In genomic region chr1:223211323-223211985, GRCh38 we compare ENCODE assay signal across 22 cellular contexts.
DNase-seq lines count a peak whose midpoint lies in the region; ATAC-seq, FAIRE-seq and TF ChIP-seq lines count a peak whose summit lies in the region.
"Had no signal": no experiment of that assay in that cellular context is flagged by ENCODE, and none has a peak within 500 bp of the region (broad histone marks: within the 10 kb centered on the region; RNA-seq: fewer than 3 reads in every experiment).

No MANE protein-coding gene starts in this region.

- DNase-seq in DMS 273 (lab: John Stamatoyannopoulos, UW; ENCODE audit: unreplicated experiment), result peak; percentile 49
- no peak for DNase-seq in DMS 273 treated with DMSO at 0.1 percent for 48 hours (lab: John Stamatoyannopoulos, UW)
- DNase-seq in Ammon's horn (ENCODE audit: low spot score), result peak; percentile 22
- no peak for DNase-seq in K562 (ENCODE audit: extremely low read depth in 1 of 4, low spot score in 3 of 4)
- DNase-seq in mesenteric fat pad (ENCODE audit: low spot score), result peak; percentile 62
- DNase-seq in colonic mucosa, result no peak
- DNase-seq in NCI-H1930 (lab: John Stamatoyannopoulos, UW), result no peak
- no peak for DNase-seq in SJCRH30
- DNase-seq: AML-193, DMS153, GF-D8, H9, IMR-90, Karpas-422, NCI-H1417 treated with DMSO at 0.1 percent for 48 hours, NCI-H2029 treated with DMSO at 0.1 percent for 48 hours, NCI-H2227 treated with DMSO at 0.1 percent for 48 hours, NCI-H69, RPMI8226, SHP77 treated with DMSO at 0.1 percent for 48 hours had no signal

- H3K9me3 ChIP-seq in K562 (replicated peaks; ENCODE audit: control insufficient read depth, insufficient read depth, low read depth, low read length) (no peaks in the 10 kb centered on the region), colonic mucosa (no peaks in the 10 kb centered on the region), SJCRH30 (replicated peaks) (no peaks in the 10 kb centered on the region)

- TF ChIP-seq EP300 in K562 (IDR thresholded peaks at IDR 0.05; ENCODE audit: low read length), result no peak

- in situ Hi-C loops in K562 (cut with MboI), result no loop called here

- CTCF ChIA-PET in K562 (lab: Yijun Ruan, JAX; ENCODE audit: low intra/inter-chr PET ratio), result no interaction called here

- H3K9ac ChIP-seq in K562 (ENCODE audit: insufficient read depth in 1 of 2, low read depth in 2 of 2, low read length in 2 of 2), result no peak overlapping the region
- no peak overlapping the region for H3K9ac ChIP-seq in colonic mucosa (ENCODE audit: low read depth in 2 of 2, low read length in 2 of 2)

- no peaks in the 10 kb centered on the region for H3K79me2 ChIP-seq in K562 (ENCODE audit: control insufficient read depth, insufficient read depth, low read length)

- BruUV-seq in K562 (replicated peaks; lab: Mats Ljungman, UMichigan), result no TSS peak

- TF ChIP-seq RAD21 in K562 (CRISPR knock-in tag; conservative IDR thresholded peaks at IDR 0.05 in 1 of 2, IDR thresholded peaks at IDR 0.05 in 1 of 2), result no peak

- H3K9me1 ChIP-seq in K562 (ENCODE audit: control insufficient read depth, insufficient read depth, low read length), result no peaks in the 10 kb centered on the region

- H3K27me3 ChIP-seq in K562 (ENCODE audit: control insufficient read depth in 2 of 2, insufficient read depth in 2 of 2, low read length in 2 of 2), result no peaks in the 10 kb centered on the region
- H3K27me3 ChIP-seq in colonic mucosa, result no peaks in the 10 kb centered on the region
- H3K27me3 ChIP-seq in SJCRH30, result no peaks in the 10 kb centered on the region

- no peak for ATAC-seq in K562

- FAIRE-seq in K562 (lab: Jason Lieb, UNC), result no peak
- FAIRE-seq: HTR-8/SVneo had no signal

- H3K4me1 ChIP-seq in K562 (replicated peaks in 1 of 2; ENCODE audit: control insufficient read depth in 2 of 2, insufficient read depth in 2 of 2, low read length in 2 of 2), result peaks cover 0 to 26% of the 10 kb centered on the region in 2 experiments; a peak in 3 of 5 replicates
- no peaks in the 10 kb centered on the region for H3K4me1 ChIP-seq in colonic mucosa
- peaks cover 37% of the 10 kb centered on the region for H3K4me1 ChIP-seq in SJCRH30

- 57% methylated on average over 5 of the region's 5 CpGs for WGBS in K562 (ENCODE audit: insufficient coverage, low coverage, missing lambda C conversion rate)

- TF ChIP-seq POLR2A in K562 (conservative IDR thresholded peaks at IDR 0.05), result no peak

- TF ChIP-seq CTCF in K562 (IDR thresholded peaks at IDR 0.05 in 2 of 3, conservative IDR thresholded peaks at IDR 0.05 in 1 of 3; ENCODE audit: insufficient read depth in 2 of 3, low read depth in 1 of 3, low read length in 3 of 3) (no peak), colonic mucosa (IDR thresholded peaks at IDR 0.05) (no peak)

- POLR2A ChIA-PET in K562 (lab: Yijun Ruan, JAX), result interaction anchor here (0.9 kb wide), 1 partner anchor 17 kb away, joined by 3 read pairs; no protein-coding TSS in a partner anchor

- no peak overlapping the region for H2AFZ ChIP-seq in K562 (ENCODE audit: low read depth, low read length)

- H3K36me3 ChIP-seq in K562 (ENCODE audit: control insufficient read depth, insufficient read depth, low read length) (no peaks in the 10 kb centered on the region), colonic mucosa (no peaks in the 10 kb centered on the region), SJCRH30 (no peaks in the 10 kb centered on the region)

- H3K4me2 ChIP-seq in K562 (ENCODE audit: insufficient read depth, low read length), result no peak overlapping the region

- no peaks in the 10 kb centered on the region for H4K20me1 ChIP-seq in K562 (replicated peaks; ENCODE audit: control insufficient read depth, insufficient read depth, low read length)

- no peak overlapping the region for H3K27ac ChIP-seq in K562 (ENCODE audit: extremely low read depth, low read depth, low read length)
- no peak overlapping the region for H3K27ac ChIP-seq in colonic mucosa
- no peak overlapping the region for H3K27ac ChIP-seq in SJCRH30
- H3K27ac ChIP-seq: 22Rv1 had no signal

- intact Hi-C loops in K562 (cut with micrococcal nuclease) (no loop called here), colonic mucosa (cut with DNase I) (no loop called here)

- H3K4me3 ChIP-seq in K562, result no peak overlapping the region
- no peak overlapping the region for H3K4me3 ChIP-seq in colonic mucosa
- H3K4me3 ChIP-seq in SJCRH30, result no peak overlapping the region

TF ChIP-seq in K562, 482 proteins besides CTCF, POLR2A, EP300 and RAD21:
- peak; percentile 19; the same call in 1 of the 2 replicates for TF ChIP-seq CEBPG (CRISPR knock-in tag; IDR thresholded peaks at IDR 0.05)
- no peak for TF ChIP-seq CEBPG (tag; conservative IDR thresholded peaks at IDR 0.05 in 1 of 2, IDR thresholded peaks at IDR 0.05 in 1 of 2)
- no peak for TF ChIP-seq RBM39 (optimal IDR thresholded peaks at IDR 0.05; ENCODE audit: low read depth, low read length)
- TF ChIP-seq USF1 (CRISPR knock-in tag; IDR thresholded peaks at IDR 0.05), result peak; percentile 29; the same call in 1 of the 2 replicates
- TF ChIP-seq ARID4B (CRISPR knock-in tag; IDR thresholded peaks at IDR 0.05), result 0 out of 2 replicates have a peak, but pooled peaks have one; percentile 32
- 0 out of 4 replicates have a peak, but pooled peaks of 1 of the 2 experiments have one; percentile 34 for TF ChIP-seq FOXA3 (CRISPR knock-in tag; conservative IDR thresholded peaks at IDR 0.05 in 1 of 2, IDR thresholded peaks at IDR 0.05 in 1 of 2)
- no peak for TF ChIP-seq SP1 (CRISPR knock-in tag; IDR thresholded peaks at IDR 0.05)
TF ChIP-seq in K562: peak in this region for 4.

Comparison
In these comparisons a context has a peak if more than half of its experiments do, and no peak if none do; other contexts are left out.
1. DNase-seq: peak in DMS 273 (single experiment), Ammon's horn (single experiment) and mesenteric fat pad (single experiment); none in DMS 273 treated with DMSO at 0.1 percent for 48 hours (single experiment), K562 (0 of 4), colonic mucosa (single experiment), NCI-H1930 (0 of 2) and SJCRH30 (0 of 2).